Comparison of ENCODE assay signal across 19 cellular contexts in the genomic region with DNA sequence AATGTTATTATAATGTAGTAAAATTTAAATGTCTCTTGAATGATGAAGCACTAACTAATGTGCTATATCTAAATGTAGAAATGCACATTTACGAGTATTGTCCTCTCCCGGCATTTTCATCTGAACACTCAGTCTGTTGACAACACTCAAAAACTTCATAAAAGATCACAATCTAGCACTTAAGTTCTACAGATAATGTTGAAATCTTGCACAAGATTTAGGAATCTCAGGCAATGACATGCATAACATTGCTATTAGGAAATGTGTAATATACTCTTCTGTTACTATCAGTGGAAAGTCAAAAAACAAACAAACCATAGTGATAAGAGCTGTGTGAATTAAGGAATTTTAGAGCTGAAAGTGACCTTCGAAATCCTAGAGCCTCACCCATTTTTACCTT. TPM values are rescaled to one million over a fixed set of nuclear protein-coding genes. Genes with fewer than 3 reads are reported as not detected.
DNase-seq lines count a peak whose midpoint lies in the region; ATAC-seq, FAIRE-seq and TF ChIP-seq lines count a peak whose summit lies in the region.
"Had no signal": no experiment of that assay in that cellular context is flagged by ENCODE, and none has a peak within 500 bp of the region (broad histone marks: within the 10 kb centered on the region; RNA-seq: fewer than 3 reads in every experiment).

No MANE protein-coding gene starts in this region.

- no peak for FAIRE-seq in HepG2 (lab: Jason Lieb, UNC)
- FAIRE-seq: GM19239, islet of Langerhans, K562 had no signal

- intact Hi-C loops in HepG2 (cut with micrococcal nuclease; ENCODE audit: unreplicated experiment): loop anchor here (1.0 to 5.0 kb wide), 3 partner anchors 82 to 357 kb away; no protein-coding TSS in a partner anchor
- intact Hi-C loops in right lobe of liver (cut with DNase I): loop anchor here in 1 of 2 donors (10.0 kb wide), 1 partner anchor 195 kb away; no protein-coding TSS in a partner anchor
- intact Hi-C loops in upper lobe of right lung (cut with DNase I): loop anchor here (10.0 kb wide), 1 partner anchor 165 kb away; no protein-coding TSS in a partner anchor

- H3K4me2 ChIP-seq in HepG2 (ENCODE audit: low read depth, low read length) (peak overlapping the region; percentile 55), osteoblast (ENCODE audit: insufficient read depth, low read length) (no peak overlapping the region)

- TF ChIP-seq POLR2A in HepG2 (IDR thresholded peaks at IDR 0.05; ENCODE audit: insufficient read depth in 1 of 2, low read depth in 2 of 2, low read length in 2 of 2): no peak
- TF ChIP-seq POLR2A in right lobe of liver (IDR thresholded peaks at IDR 0.05): no peak

- no peaks in the 10 kb centered on the region for H3K36me3 Mint-ChIP-seq in glutamatergic neuron (ENCODE audit: unreplicated experiment)

- no peaks in the 10 kb centered on the region for H4K20me1 ChIP-seq in HepG2 (ENCODE audit: insufficient read depth, low read length)
- no peaks in the 10 kb centered on the region for H4K20me1 ChIP-seq in osteoblast (ENCODE audit: insufficient read depth, low read length)

- peak; percentile 59 for ATAC-seq in HepG2
- ATAC-seq in right lobe of liver: no peak
- no peak for ATAC-seq in upper lobe of right lung
- no peak for ATAC-seq in GM21423 (IDR thresholded peaks at IDR 0.05; ENCODE audit: unreplicated experiment)
- ATAC-seq in HG02623 (IDR thresholded peaks at IDR 0.05; ENCODE audit: unreplicated experiment): no peak
- ATAC-seq: body of pancreas, K562 had no signal

- TF ChIP-seq CTCF in HepG2 (CRISPR knock-in tag; IDR thresholded peaks at IDR 0.05) (no peak), right lobe of liver (IDR thresholded peaks at IDR 0.05) (no peak), glutamatergic neuron (IDR thresholded peaks at IDR 0.05; ENCODE audit: partially characterized antibody, unreplicated experiment) (no peak), upper lobe of right lung (IDR thresholded peaks at IDR 0.05) (no peak), osteoblast (IDR thresholded peaks at IDR 0.05; ENCODE audit: extremely low read depth, low read depth, low read length) (no peak)

- H3K4me3 ChIP-seq in HepG2 (replicated peaks in 1 of 3; ENCODE audit: insufficient read depth in 1 of 3, low read depth in 2 of 3, low read length in 3 of 3) (no peak overlapping the region), right lobe of liver (no peak overlapping the region), upper lobe of right lung (no peak overlapping the region), osteoblast (ENCODE audit: insufficient read depth, low read length) (no peak overlapping the region)
- H3K4me3 ChIP-seq: body of pancreas, K562, vagina had no signal

- no peak for TF ChIP-seq RAD21 in HepG2 (CRISPR knock-in tag; IDR thresholded peaks at IDR 0.05)

- no peak overlapping the region for H3K27ac ChIP-seq in HepG2 (ENCODE audit: extremely low read length, insufficient read depth, low read length)
- no peak overlapping the region for H3K27ac ChIP-seq in right lobe of liver
- peak overlapping the region; percentile 58 for H3K27ac ChIP-seq in upper lobe of right lung
- no peak overlapping the region for H3K27ac ChIP-seq in osteoblast (ENCODE audit: low read depth, low read length)
- H3K27ac ChIP-seq: body of pancreas, vagina had no signal

- peaks cover 2% of the 10 kb centered on the region for H3K9me3 Mint-ChIP-seq in glutamatergic neuron (ENCODE audit: unreplicated experiment)

- H3K4me1 Mint-ChIP-seq in glutamatergic neuron (ENCODE audit: low read depth, unreplicated experiment): no peaks in the 10 kb centered on the region

- DNase-seq in HepG2 (ENCODE audit: low spot score) (peak; percentile 83), right lobe of liver (no peak), amniotic epithelial cell (ENCODE audit: low read depth) (peak; percentile 93), glutamatergic neuron (no peak), upper lobe of right lung (no peak), osteoblast (ENCODE audit: insufficient read length, low spot score, missing footprints) (no peak)
- DNase-seq: activated CD4-positive, alpha-beta T cell treated with anti-CD3 and anti-CD28 coated beads for 48 hours; activated naive CD4-positive, alpha-beta T cell; AML-193; body of pancreas; NCI-H146; NCI-H345; stimulated activated naive CD4-positive, alpha-beta T cell had no signal

- POLR2A ChIA-PET in HepG2 (lab: Yijun Ruan, JAX): interaction anchor here (0.7 to 1.1 kb wide), 2 partner anchors 13 to 236 kb away, joined by 4 read pairs; partner anchors contain the start of genes MRPL57 and SKA3

- peaks cover 41% of the 10 kb centered on the region for H3K4me1 ChIP-seq in HepG2 (ENCODE audit: insufficient read depth, low read length)
- peaks cover 0 to 6% (median 0%) of the 10 kb centered on the region in 4 donors for H3K4me1 ChIP-seq in right lobe of liver
- H3K4me1 ChIP-seq in upper lobe of right lung: no peaks in the 10 kb centered on the region
- H3K4me1 ChIP-seq in osteoblast (ENCODE audit: insufficient read depth, low read length): peaks cover 11% of the 10 kb centered on the region

- TF ChIP-seq EP300 in HepG2 (IDR thresholded peaks at IDR 0.05; ENCODE audit: low read depth in 2 of 2, low read length in 2 of 2) (peak in 1 of 2 experiments; percentile 49; a peak in 2 of 4 replicates), HepG2 (CRISPR knock-in tag; IDR thresholded peaks at IDR 0.05; ENCODE audit: borderline replicate concordance) (no peak)

- H2AFZ ChIP-seq in HepG2 (ENCODE audit: low read length): no peak overlapping the region
- H2AFZ ChIP-seq in osteoblast (ENCODE audit: low read length): no peak overlapping the region

- in situ Hi-C loops in HepG2 (cut with HindIII; ENCODE audit: extremely low pct_ligation_motif_present, low pct_unique_long_range_greater_than_20kb): loop anchor here (10.0 kb wide), 1 partner anchor 235 kb away; the partner anchor contains the start of genes MRPL57 and SKA3

- peak overlapping the region; percentile 35 for H3K27ac Mint-ChIP-seq in glutamatergic neuron (ENCODE audit: unreplicated experiment)

- H3K4me3 Mint-ChIP-seq in glutamatergic neuron (ENCODE audit: unreplicated experiment): no peak overlapping the region

- H3K9ac ChIP-seq in HepG2 (ENCODE audit: insufficient read depth, low read depth, low read length): no peak overlapping the region

- H3K27me3 Mint-ChIP-seq in glutamatergic neuron (ENCODE audit: unreplicated experiment): peaks cover 4% of the 10 kb centered on the region

- H3K9me3 ChIP-seq in HepG2 (ENCODE audit: low read length) (no peaks in the 10 kb centered on the region), right lobe of liver (no peaks in the 10 kb centered on the region), upper lobe of right lung (no peaks in the 10 kb centered on the region), osteoblast (ENCODE audit: low read depth, low read length) (no peaks in the 10 kb centered on the region)
- H3K9me3 ChIP-seq: body of pancreas, vagina had no signal

- WGBS in HepG2 (ENCODE audit: low lambda C conversion rate): 0% methylated on average over 3 of the region's 3 CpGs
- WGBS in right lobe of liver (ENCODE audit: insufficient coverage, low coverage, low lambda C conversion rate, missing lambda C conversion rate): 55% methylated on average over 3 of the region's 3 CpGs

- CTCF ChIA-PET in HepG2 (lab: Yijun Ruan, JAX; ENCODE audit: low intra/inter-chr PET ratio, low total read pairs): no interaction called here

- H3K27me3 ChIP-seq in HepG2 (ENCODE audit: control insufficient read depth in 1 of 2, insufficient read depth in 2 of 2, low read length in 2 of 2): peaks cover 0 to 17% of the 10 kb centered on the region in 2 experiments; a peak in 2 of 5 replicates
- no peaks in the 10 kb centered on the region for H3K27me3 ChIP-seq in right lobe of liver
- H3K27me3 ChIP-seq in upper lobe of right lung: no peaks in the 10 kb centered on the region
- H3K27me3 ChIP-seq in osteoblast (ENCODE audit: insufficient read depth, low read length): no peaks in the 10 kb centered on the region
- H3K27me3 ChIP-seq: body of pancreas, vagina had no signal

- H3K79me2 ChIP-seq in HepG2 (ENCODE audit: insufficient read depth, low read length): no peaks in the 10 kb centered on the region
- no peaks in the 10 kb centered on the region for H3K79me2 ChIP-seq in osteoblast (ENCODE audit: insufficient read depth, low read length)

- H3K36me3 ChIP-seq in HepG2 (replicated peaks in 1 of 2; ENCODE audit: control insufficient read depth in 1 of 2, insufficient read depth in 2 of 2, low read length in 2 of 2) (no peaks in the 10 kb centered on the region), right lobe of liver (no peaks in the 10 kb centered on the region), upper lobe of right lung (no peaks in the 10 kb centered on the region), osteoblast (ENCODE audit: insufficient read depth, low read length) (no peaks in the 10 kb centered on the region)
- H3K36me3 ChIP-seq: vagina had no signal

- no TSS peak for BruUV-seq in HepG2 (replicated peaks; lab: Mats Ljungman, UMichigan)

RNA-seq across cellular contexts. Expression of gene XPO4, which starts 37.5 kb away (rescaled TPM):
- total RNA-seq in HepG2 (2016; rRNA removed; fragmentation: Illumina TruSeq; extraction: Trizol) (24.8 and 41.5 TPM in 2 replicates), right lobe of liver (1 to 10 TPM; 4.4 to 9.9 (median 7.2) TPM), glutamatergic neuron (ENCODE audit: unreplicated experiment) (15.5 TPM), upper lobe of right lung (20.5 TPM), osteoblast (19.5 and 20.6 TPM in 2 replicates)
- total RNA-seq in HepG2 (2016; cell fraction: cytosol; rRNA removed; fragmentation: Illumina TruSeq; extraction: Trizol; ENCODE audit: low read depth): 8.7 TPM in 2 replicates
- 24.4 and 40.6 TPM in 2 replicates for total RNA-seq in HepG2 (2016; cell fraction: insoluble cytoplasmic fraction; rRNA removed; fragmentation: Illumina TruSeq; extraction: Trizol)
- total RNA-seq in HepG2 (2016; cell fraction: membrane; rRNA removed; fragmentation: Illumina TruSeq; extraction: Trizol): 17.5 and 20.5 TPM in 2 replicates
- total RNA-seq in HepG2 (2016; cell fraction: nucleus; rRNA removed; fragmentation: Illumina TruSeq; extraction: Trizol): 36.7 and 39.7 TPM in 2 replicates
- polyA plus RNA-seq in HepG2 (2011; rRNA removed): 7.0 and 8.4 TPM in 2 replicates
- polyA plus RNA-seq in HepG2 (2011; cell fraction: cytosol; rRNA removed): 3.0 and 4.8 TPM in 2 replicates
- polyA plus RNA-seq in HepG2 (2011; cell fraction: nucleus; rRNA removed): 7.7 and 8.5 TPM in 2 replicates
- polyA plus RNA-seq in HepG2 (2012): 7.8 and 8.5 TPM in 2 replicates
- 1.9 and 2.1 TPM in 2 replicates for polyA plus RNA-seq in HepG2 (2016; cell fraction: cytosol; fragmentation: Illumina TruSeq; extraction: Trizol; ENCODE audit: low read depth)
- polyA plus RNA-seq in HepG2 (2016; cell fraction: insoluble cytoplasmic fraction; fragmentation: Illumina TruSeq; extraction: Trizol; ENCODE audit: low read depth): 17.3 and 18.6 TPM in 2 replicates
- polyA plus RNA-seq in HepG2 (2016; cell fraction: membrane; fragmentation: Illumina TruSeq; extraction: Trizol; ENCODE audit: low read depth): 4.7 and 5.9 TPM in 2 replicates
- 21.7 and 22.1 TPM in 2 replicates for polyA plus RNA-seq in HepG2 (2016; cell fraction: nucleus; fragmentation: Illumina TruSeq; extraction: Trizol; ENCODE audit: insufficient read depth, low read depth)
- 9.7 and 16.9 TPM in 2 replicates for polyA minus RNA-seq in HepG2 (2011; rRNA and poly(A)+ RNA removed; ENCODE audit: low replicate concordance)
- 14.7 and 15.0 TPM in 2 replicates for polyA minus RNA-seq in HepG2 (2011; cell fraction: cytosol; rRNA and poly(A)+ RNA removed)
- 33.3 and 38.0 TPM in 2 replicates for polyA minus RNA-seq in HepG2 (2011; cell fraction: nucleus; rRNA and poly(A)+ RNA removed)

Comparison
In these comparisons a context has a peak if more than half of its experiments do, and no peak if none do; other contexts are left out.
1. DNase-seq: peak in HepG2 (single experiment) and amniotic epithelial cell (single experiment); none in right lobe of liver (0 of 3), glutamatergic neuron (single experiment), upper lobe of right lung (single experiment) and osteoblast (single experiment).